Comparison of ENCODE assay signal across 9 cellular contexts in the genomic region with DNA sequence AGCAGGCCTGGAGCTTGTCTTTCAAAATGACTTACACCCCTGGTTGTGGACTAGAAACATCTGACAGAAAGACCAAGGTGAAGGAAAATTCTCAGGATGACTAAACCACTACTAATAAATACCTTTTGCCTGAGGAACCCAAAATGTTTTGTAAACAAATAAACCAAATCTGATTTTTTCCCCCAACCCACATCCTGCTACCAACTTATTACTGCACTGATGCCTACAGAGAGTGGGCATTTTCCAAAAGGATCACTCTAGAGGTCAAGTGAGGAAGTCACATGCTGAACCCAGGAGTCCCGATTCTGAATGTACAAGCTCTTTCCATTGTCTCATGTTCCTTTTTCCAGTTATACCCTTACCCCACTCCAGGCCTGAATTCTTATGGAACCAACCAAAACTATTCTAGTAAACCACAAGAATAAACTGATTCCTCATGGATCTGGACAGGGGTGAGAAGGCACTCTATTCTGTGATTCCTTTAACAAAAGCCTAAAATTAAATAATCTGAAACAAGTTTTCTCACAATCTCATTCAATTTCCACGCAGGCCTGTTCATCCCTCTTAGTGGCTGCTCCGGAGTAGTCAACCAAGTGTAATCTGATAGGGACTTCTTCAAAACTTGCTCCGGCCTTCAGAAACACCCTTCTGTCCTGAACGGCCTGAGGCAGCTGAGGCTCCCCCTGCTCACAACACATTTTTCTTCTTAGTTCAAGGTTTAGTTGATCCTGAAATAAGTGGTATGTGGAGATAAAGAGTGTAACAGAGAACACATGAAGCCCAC. TPM values are rescaled to one million over a fixed set of nuclear protein-coding genes. Genes with fewer than 3 reads are reported as not detected.
A peak's percentile ranks its signal among the peaks of the same experiment; 100 is the strongest.
DNase-seq lines count a peak whose midpoint lies in the region; ATAC-seq and TF ChIP-seq lines count a peak whose summit lies in the region.
"Had no signal": no experiment of that assay in that cellular context is flagged by ENCODE, and none has a peak within 500 bp of the region (broad histone marks: within the 10 kb centered on the region; RNA-seq: fewer than 3 reads in every experiment).

No MANE protein-coding gene starts in this region.

- H3K27ac Mint-ChIP-seq in activated naive CD8-positive, alpha-beta T cell treated with anti-CD3 and anti-CD28 coated beads, Interleukin-2, amount 50 U/mL, for 24 hours, result peak overlapping the region; percentile 97

- TF ChIP-seq CTCF in left ventricle myocardium inferior (IDR thresholded peaks at IDR 0.05; ENCODE audit: borderline replicate concordance) (no peak), right lobe of liver (IDR thresholded peaks at IDR 0.05) (no peak)

- H3K27ac ChIP-seq in left ventricle myocardium inferior (replicated peaks) (peak overlapping the region; percentile 98), right lobe of liver (peak overlapping the region in 1 of 3 donors; percentile 89), aorta (ENCODE audit: low read depth in 1 of 2, low read length in 2 of 2) (no peak overlapping the region)

- H3K9me3 Mint-ChIP-seq in activated naive CD8-positive, alpha-beta T cell treated with anti-CD3 and anti-CD28 coated beads, Interleukin-2, amount 50 U/mL, for 24 hours, result no peaks in the 10 kb centered on the region

- 48% methylated on average over 5 of the region's 5 CpGs for WGBS in right lobe of liver (ENCODE audit: insufficient coverage, low coverage, low lambda C conversion rate, missing lambda C conversion rate)
- 7 to 10% methylated on average over 5 of the region's 5 CpGs for WGBS in aorta, 2 donors

- intact Hi-C loops in left ventricle myocardium inferior (cut with micrococcal nuclease) (no loop called here), cardiac septum (cut with DNase I) (loop anchor here (2.0 to 10.0 kb wide), 4 partner anchors 15 to 289 kb away; a partner anchor contains a TSS), right lobe of liver (cut with DNase I) (no loop called here), aorta (cut with DNase I) (loop anchor here in 1 of 2 donors (5.0 kb wide), 1 partner anchor 44 kb away; a partner anchor contains a TSS)

- H3K9me3 ChIP-seq in left ventricle myocardium inferior (replicated peaks), result no peaks in the 10 kb centered on the region
- H3K9me3 ChIP-seq in right lobe of liver, result no peaks in the 10 kb centered on the region
- H3K9me3 ChIP-seq in aorta (ENCODE audit: control insufficient read depth, low read length), result no peaks in the 10 kb centered on the region

- peak overlapping the region; percentile 93 for H3K4me3 Mint-ChIP-seq in activated naive CD8-positive, alpha-beta T cell treated with anti-CD3 and anti-CD28 coated beads, Interleukin-2, amount 50 U/mL, for 24 hours

- peaks cover 57% of the 10 kb centered on the region for H3K4me1 ChIP-seq in left ventricle myocardium inferior
- H3K4me1 ChIP-seq in right lobe of liver, result peaks cover 0 to 17% (median 7%) of the 10 kb centered on the region in 4 donors
- peaks cover under 1 to 2% of the 10 kb centered on the region in 2 donors for H3K4me1 ChIP-seq in aorta (ENCODE audit: control insufficient read depth in 1 of 2, insufficient read depth in 2 of 2, low read length in 2 of 2)

- no peak for DNase-seq in left ventricle myocardium inferior
- no peak for DNase-seq in cardiac septum (ENCODE audit: low spot score)
- DNase-seq in activated naive CD8-positive, alpha-beta T cell treated with anti-CD3 and anti-CD28 coated beads, Interleukin-2, amount 50 U/mL, for 24 hours, result no peak
- DNase-seq in right lobe of liver, result no peak
- DNase-seq in aorta, result no peak
- DNase-seq in SW480 (ENCODE audit: low spot score), result no peak

- ATAC-seq in activated naive CD8-positive, alpha-beta T cell treated with anti-CD3 and anti-CD28 coated beads, Interleukin-2, amount 50 U/mL, for 24 hours, result no peak
- no peak for ATAC-seq in right lobe of liver
- no peak for ATAC-seq in aorta (ENCODE audit: low FRiP score)
- no peak for ATAC-seq in HG02763 (IDR thresholded peaks at IDR 0.05; ENCODE audit: unreplicated experiment)
- ATAC-seq in HG03565 (IDR thresholded peaks at IDR 0.05; ENCODE audit: unreplicated experiment), result no peak

- H3K4me3 ChIP-seq in left ventricle myocardium inferior (peak overlapping the region; percentile 94), right lobe of liver (peak overlapping the region in 2 of 3 donors; percentile 88 to 92), aorta (ENCODE audit: low read length in 2 of 2) (peak overlapping the region; percentile 85 to 93)

- no peak for TF ChIP-seq POLR2A in right lobe of liver (IDR thresholded peaks at IDR 0.05)

- peaks cover 47% of the 10 kb centered on the region for H3K4me1 Mint-ChIP-seq in activated naive CD8-positive, alpha-beta T cell treated with anti-CD3 and anti-CD28 coated beads, Interleukin-2, amount 50 U/mL, for 24 hours

- H3K27me3 ChIP-seq in left ventricle myocardium inferior (ENCODE audit: low read depth), result no peaks in the 10 kb centered on the region
- no peaks in the 10 kb centered on the region for H3K27me3 ChIP-seq in right lobe of liver
- H3K27me3 ChIP-seq in aorta (ENCODE audit: control insufficient read depth in 1 of 2, insufficient read depth in 2 of 2, low read length in 1 of 2), result no peaks in the 10 kb centered on the region

- H3K27me3 Mint-ChIP-seq in activated naive CD8-positive, alpha-beta T cell treated with anti-CD3 and anti-CD28 coated beads, Interleukin-2, amount 50 U/mL, for 24 hours, result no peaks in the 10 kb centered on the region

- H3K36me3 ChIP-seq in left ventricle myocardium inferior, result peaks cover 46% of the 10 kb centered on the region
- peaks cover 0 to 30% (median 0%) of the 10 kb centered on the region in 4 donors for H3K36me3 ChIP-seq in right lobe of liver
- H3K36me3 ChIP-seq in aorta (ENCODE audit: control insufficient read depth in 1 of 2, insufficient read depth in 2 of 2, low read length in 1 of 2), result peaks cover 0 to 4% of the 10 kb centered on the region in 2 donors

- peaks cover 15% of the 10 kb centered on the region for H3K36me3 Mint-ChIP-seq in activated naive CD8-positive, alpha-beta T cell treated with anti-CD3 and anti-CD28 coated beads, Interleukin-2, amount 50 U/mL, for 24 hours (ENCODE audit: low read depth)

RNA-seq across cellular contexts. Expression of a gene that starts 1.4 kb away (rescaled TPM):
- 44.5 TPM for total RNA-seq in left ventricle myocardium inferior
- 47.7 TPM for total RNA-seq in cardiac septum
- 10 to 100 TPM; 20.0 to 24.7 (median 22.7) TPM for total RNA-seq in right lobe of liver
- 10 to 100 TPM; 49.0 to 60.9 TPM for total RNA-seq in aorta
- 10 to 100 TPM; 12.9 to 41.4 TPM for polyA plus RNA-seq in aorta

RNA-seq across cellular contexts. Expression of a gene that starts 21.2 kb away (rescaled TPM):
- total RNA-seq in left ventricle myocardium inferior, result 21.0 TPM
- total RNA-seq in cardiac septum, result 27.2 TPM
- 10 to 100 TPM in 5 of 6 experiments, 1 to 10 TPM in 1; 9.8 to 23.0 (median 16.8) TPM for total RNA-seq in right lobe of liver
- 10 to 100 TPM; 38.0 to 51.6 TPM for total RNA-seq in aorta
- 10 to 100 TPM; 14.3 to 26.3 TPM for polyA plus RNA-seq in aorta

RNA-seq across cellular contexts. Expression of a gene that starts 43.7 kb away (rescaled TPM):
- 11.2 TPM for total RNA-seq in left ventricle myocardium inferior
- 12.8 TPM for total RNA-seq in cardiac septum
- 10 to 100 TPM in 3 of 6 experiments, 1 to 10 TPM in 3; 7.6 to 14.2 (median 10.1) TPM for total RNA-seq in right lobe of liver
- total RNA-seq in aorta, result 10 to 100 TPM; 18.4 to 24.0 TPM
- 1 to 10 TPM; 7.7 to 9.6 TPM for polyA plus RNA-seq in aorta

RNA-seq across cellular contexts. Expression of a gene that starts 46.7 kb away (rescaled TPM):
- total RNA-seq in left ventricle myocardium inferior, result 66.3 TPM
- 21.2 TPM for total RNA-seq in cardiac septum
- 100 to 1,000 TPM in 4 of 6 experiments, 10 to 100 TPM in 2; 83.4 to 423 (median 208) TPM for total RNA-seq in right lobe of liver
- 10 to 100 TPM; 24.5 to 66.3 TPM for total RNA-seq in aorta
- 100 to 1,000 TPM in 1 of 2 donors, 10 to 100 TPM in 1; 48.3 to 171 TPM for polyA plus RNA-seq in aorta
- total RNA-seq: T-helper 2 cell treated with Interferon-gamma antibody and Interleukin-4, amounts not matched to agents 100 ng/mL and 5 ng/mL, for 36 hours had no signal
